In genomic region chrX:589261-589660, GRCh38 we compare ENCODE assay signal across 9 cellular contexts. TPM values are rescaled to one million over a fixed set of nuclear protein-coding genes. Genes with fewer than 3 reads are reported as not detected.
"Had no signal": no experiment of that assay in that cellular context is flagged by ENCODE, and none has a peak within 500 bp of the region (broad histone marks: within the 10 kb centered on the region; RNA-seq: fewer than 3 reads in every experiment).

No MANE protein-coding gene starts in this region.

RNA-seq across cellular contexts. Expression of gene SHOX, which starts 41.3 kb away (rescaled TPM):
- total RNA-seq: LHCN-M2, MCF 10A, NCI-H460, OCI-LY7, PC-9, Right ventricle myocardium inferior, RPMI7951, SJCRH30, SK-MEL-5 had no signal
